ENCODE assay signal across 23 cellular contexts in the genomic region with DNA sequence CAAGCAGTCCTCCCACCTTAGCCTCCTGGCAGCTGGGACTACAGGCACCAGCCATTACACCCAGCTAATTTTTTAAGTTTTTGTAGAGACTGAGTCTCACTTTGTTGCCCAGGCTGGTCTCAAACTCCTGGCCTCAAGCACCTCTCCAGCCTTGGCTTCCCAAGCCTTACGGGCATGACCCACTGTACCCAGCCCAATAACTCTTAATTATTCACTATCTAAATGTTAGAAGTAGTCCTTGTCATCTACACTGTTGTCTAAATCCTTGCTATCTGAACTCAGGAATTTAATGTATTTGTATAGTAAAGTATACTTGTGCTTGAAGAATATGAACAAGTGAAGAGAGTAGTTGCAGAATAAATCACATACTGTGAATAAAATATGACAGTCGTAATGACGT.
"Had no signal": no experiment of that assay in that cellular context is flagged by ENCODE, and none has a peak within 500 bp of the region (broad histone marks: within the 10 kb centered on the region; RNA-seq: fewer than 3 reads in every experiment).

No MANE protein-coding gene starts in this region.

- ATAC-seq: foreskin keratinocyte, gastrocnemius medialis, left colon, left lobe of liver, left ventricle myocardium superior, mucosa of descending colon had no signal

- H3K4me1 Mint-ChIP-seq: immature natural killer cell, mesothelial cell of epicardium had no signal

- H3K9me3 Mint-ChIP-seq: immature natural killer cell had no signal

- H3K4me3 Mint-ChIP-seq: immature natural killer cell, mesothelial cell of epicardium had no signal

- H3K9me3 ChIP-seq: esophagus muscularis mucosa, gastrocnemius medialis, lower lobe of right lung, mucosa of descending colon had no signal

- H3K27ac Mint-ChIP-seq: immature natural killer cell, mesothelial cell of epicardium had no signal

- H3K27ac ChIP-seq: coronary artery, dorsolateral prefrontal cortex, esophagus muscularis mucosa, foreskin keratinocyte, gastrocnemius medialis, hepatocyte, lower lobe of right lung had no signal

- H3K27me3 ChIP-seq: dorsolateral prefrontal cortex, esophagus muscularis mucosa, foreskin keratinocyte, gastrocnemius medialis, hepatocyte had no signal

- DNase-seq: dermis blood vessel endothelial cell; dorsolateral prefrontal cortex; effector CD4-positive, alpha-beta T cell; effector memory CD4-positive, alpha-beta T cell; foreskin keratinocyte; gastrocnemius medialis; glutamatergic neuron; head of caudate nucleus; hypothalamus; immature natural killer cell; islet precursor cell; kidney; kidney glomerular epithelial cell; left colon; left ventricle myocardium superior; lower lobe of right lung; mesenchymal stem cell; mucosa of descending colon had no signal

- H3K4me3 ChIP-seq: coronary artery, dorsolateral prefrontal cortex, esophagus muscularis mucosa, gastrocnemius medialis, hepatocyte, lower lobe of right lung, mucosa of descending colon had no signal

- H3K4me1 ChIP-seq: esophagus muscularis mucosa, foreskin keratinocyte, gastrocnemius medialis, lower lobe of right lung had no signal
